28 cellular contexts compared by ENCODE assay signal in genomic region chr3:133611534-133611933, GRCh38.
"Had no signal": no experiment of that assay in that cellular context is flagged by ENCODE, and none has a peak within 500 bp of the region (broad histone marks: within the 10 kb centered on the region; RNA-seq: fewer than 3 reads in every experiment).

No MANE protein-coding gene starts in this region.

- H3K4me3 Mint-ChIP-seq: dendritic cell treated with granulocyte-macrophage colony-stimulating factor and Interleukin-4, amounts not matched to agents 40 ng/mL and 50 ng/mL, for 4 days; effector memory CD8-positive, alpha-beta T cell; endodermal cell; mesothelial cell of epicardium; naive B cell had no signal

- H3K9me3 Mint-ChIP-seq: dendritic cell treated with granulocyte-macrophage colony-stimulating factor and Interleukin-4, amounts not matched to agents 40 ng/mL and 50 ng/mL, for 4 days; effector memory CD8-positive, alpha-beta T cell; endodermal cell; naive B cell had no signal

- H3K27me3 Mint-ChIP-seq: dendritic cell treated with granulocyte-macrophage colony-stimulating factor and Interleukin-4, amounts not matched to agents 40 ng/mL and 50 ng/mL, for 4 days; effector memory CD8-positive, alpha-beta T cell; naive B cell had no signal

- FAIRE-seq: endometrium, islet of Langerhans, keratinocyte had no signal

- H3K27ac Mint-ChIP-seq: dendritic cell treated with granulocyte-macrophage colony-stimulating factor and Interleukin-4, amounts not matched to agents 40 ng/mL and 50 ng/mL, for 4 days; endodermal cell; mesothelial cell of epicardium; naive B cell had no signal

- H3K4me1 ChIP-seq: colonic mucosa, esophagus squamous epithelium, gastrocnemius medialis, heart right ventricle, left lung, lower lobe of right lung had no signal

- H3K36me3 ChIP-seq: colonic mucosa had no signal

- H3K27ac ChIP-seq: colonic mucosa, epithelial cell of prostate, esophagus squamous epithelium, gastrocnemius medialis, heart right ventricle, left lung, lower lobe of right lung had no signal

- H3K4me1 Mint-ChIP-seq: endodermal cell, mesothelial cell of epicardium, naive B cell had no signal

- H3K27me3 ChIP-seq: colonic mucosa, esophagus squamous epithelium, gastrocnemius medialis, heart right ventricle, left lung had no signal

- ATAC-seq: effector memory CD8-positive, alpha-beta T cell; esophagus mucosa; gastrocnemius medialis; heart right ventricle; left cardiac atrium; left lung; left ventricle myocardium superior; lower lobe of right lung; mucosa of descending colon had no signal

- H3K4me3 ChIP-seq: colonic mucosa, esophagus squamous epithelium, gastrocnemius medialis, heart right ventricle, left lung, lower lobe of right lung, mucosa of descending colon had no signal

- H3K9me3 ChIP-seq: colonic mucosa, esophagus squamous epithelium, gastrocnemius medialis, heart right ventricle, left lung, lower lobe of right lung, mucosa of descending colon had no signal

- DNase-seq: colonic mucosa; cortex of kidney; effector CD8-positive, alpha-beta T cell; effector memory CD8-positive, alpha-beta T cell; endodermal cell; erythroblast; esophagus squamous epithelium; foreskin fibroblast; foreskin melanocyte; gastrocnemius medialis; glutamatergic neuron; head of caudate nucleus; heart right ventricle; hippocampal formation; left cardiac atrium; left lung; left ventricle myocardium superior; lower lobe of right lung; mesenchymal stem cell; mucosa of descending colon; naive B cell had no signal
